18 cellular contexts compared by ENCODE assay signal in the genomic region with DNA sequence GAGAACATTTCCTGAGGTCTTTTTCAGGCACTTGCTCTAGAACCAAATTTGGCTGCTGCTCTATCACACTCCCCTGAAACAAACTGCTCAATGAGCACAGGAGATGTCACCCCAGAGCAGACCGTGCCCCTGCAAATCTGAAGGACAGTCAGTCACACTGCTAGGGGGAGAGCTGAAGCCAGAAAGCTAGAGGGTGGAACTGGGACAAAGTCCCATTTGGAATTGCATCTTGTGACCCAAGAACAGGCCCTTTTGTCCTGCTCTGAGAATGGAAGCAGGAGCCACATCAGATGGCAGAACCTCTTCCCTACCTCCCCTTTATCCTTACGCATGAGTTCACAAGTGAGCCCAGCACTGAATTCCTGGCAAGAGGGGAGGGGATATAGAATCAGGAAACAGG.
A peak's percentile ranks its signal among the peaks of the same experiment; 100 is the strongest.
DNase-seq lines count a peak whose midpoint lies in the region; ATAC-seq, FAIRE-seq and TF ChIP-seq lines count a peak whose summit lies in the region.
"Had no signal": no experiment of that assay in that cellular context is flagged by ENCODE, and none has a peak within 500 bp of the region (broad histone marks: within the 10 kb centered on the region; RNA-seq: fewer than 3 reads in every experiment).

No MANE protein-coding gene starts in this region.

- no peaks in the 10 kb centered on the region for H3K23me2 ChIP-seq in H1 (ENCODE audit: low read depth, low read length)

- H3K4me3 ChIP-seq in H1 (ENCODE audit: extremely low read depth in 1 of 4, insufficient read depth in 2 of 4, low read depth in 3 of 4, low read length in 4 of 4): no peak overlapping the region
- no peak overlapping the region for H3K4me3 ChIP-seq in small intestine (ENCODE audit: low read depth in 1 of 2, low read length in 2 of 2)
- H3K4me3 ChIP-seq: BLaER1, GM23338 had no signal

- TF ChIP-seq EP300 in H1 (IDR thresholded peaks at IDR 0.05; ENCODE audit: borderline replicate concordance in 1 of 2, low read depth in 2 of 2, low read length in 2 of 2): no peak

- no peak overlapping the region for H2BK12ac ChIP-seq in H1 (ENCODE audit: low read depth, low read length)

- H3K79me2 ChIP-seq in H1 (ENCODE audit: control insufficient read depth in 1 of 2, insufficient read depth in 2 of 2, low read length in 2 of 2): no peaks in the 10 kb centered on the region

- no peak overlapping the region for H2BK5ac ChIP-seq in H1 (ENCODE audit: low read depth, low read length)

- H2BK15ac ChIP-seq in H1 (ENCODE audit: low read length): no peak overlapping the region

- ATAC-seq in omental fat pad (ENCODE audit: low FRiP score) (no peak), HG03039 (IDR thresholded peaks at IDR 0.05; ENCODE audit: unreplicated experiment) (no peak), HG03135 (IDR thresholded peaks at IDR 0.05; ENCODE audit: unreplicated experiment) (no peak)
- ATAC-seq: GM23338, HepG2 had no signal

- no peak overlapping the region for H3K4me2 ChIP-seq in H1 (ENCODE audit: insufficient read depth in 1 of 2, low read depth in 2 of 2, low read length in 2 of 2)
- H3K4me2 ChIP-seq: BLaER1, GM23338 had no signal

- H4K20me1 ChIP-seq in H1 (replicated peaks in 1 of 2; ENCODE audit: control insufficient read depth in 1 of 2, insufficient read depth in 2 of 2, low read length in 2 of 2): peaks cover 0 to 2% of the 10 kb centered on the region in 2 experiments
- H4K20me1 ChIP-seq: BLaER1 had no signal

- no peak overlapping the region for H2AK5ac ChIP-seq in H1 (ENCODE audit: low read depth, low read length)

- H2BK120ac ChIP-seq in H1 (replicated peaks; ENCODE audit: low read depth, low read length): no peak overlapping the region

- POLR2A ChIA-PET in H1 (lab: Charles Lee; ENCODE audit: partially characterized antibody): no interaction called here

- no peak for TF ChIP-seq RAD21 in H1 (IDR thresholded peaks at IDR 0.05 in 1 of 2, conservative IDR thresholded peaks at IDR 0.05 in 1 of 2; ENCODE audit: low read depth in 2 of 2, low read length in 2 of 2)

- H3K36me3 ChIP-seq in H1 (ENCODE audit: control insufficient read depth in 2 of 4, insufficient read depth in 4 of 4, low read length in 3 of 4): peaks cover 9 to 49% (median 36%) of the 10 kb centered on the region in 4 experiments
- peaks cover 5 to 7% of the 10 kb centered on the region in 2 donors for H3K36me3 ChIP-seq in small intestine (ENCODE audit: control insufficient read depth in 2 of 2, insufficient read depth in 2 of 2, low read length in 2 of 2)
- H3K36me3 ChIP-seq: BLaER1 had no signal

- H3K18ac ChIP-seq in H1 (ENCODE audit: extremely low read depth, low read length): no peak overlapping the region

- no peak overlapping the region for H4K5ac ChIP-seq in H1 (ENCODE audit: insufficient read length, low read depth, low read length)

- H3K56ac ChIP-seq in H1 (replicated peaks; ENCODE audit: insufficient read length, low read depth, low read length): no peak overlapping the region

- CTCF ChIA-PET in H1 (lab: Charles Lee; ENCODE audit: partially characterized antibody): interaction anchor here (1.3 to 1.5 kb wide), 2 partner anchors 31 to 73 kb away, joined by 3 to 5 read pairs; no protein-coding TSS in a partner anchor

- no peak overlapping the region for H2BK20ac ChIP-seq in H1 (ENCODE audit: low read length)

- H3K27me3 ChIP-seq in H1 (replicated peaks in 1 of 4; ENCODE audit: control insufficient read depth in 3 of 4, extremely low read depth in 1 of 4, insufficient read depth in 3 of 4, low read length in 3 of 4) (no peaks in the 10 kb centered on the region), small intestine (ENCODE audit: control insufficient read depth in 2 of 2, insufficient read depth in 2 of 2, low read length in 2 of 2) (no peaks in the 10 kb centered on the region)
- H3K27me3 ChIP-seq: BLaER1 had no signal

- H3K4ac ChIP-seq in H1 (replicated peaks; ENCODE audit: insufficient read length, low read depth, low read length): no peak overlapping the region

- H4K8ac ChIP-seq in H1 (ENCODE audit: extremely low read depth, insufficient read depth, low read length): 0 out of 2 replicates have a peak overlapping the region, but pooled peaks have one; percentile 35

- TF ChIP-seq CTCF in H1 (IDR thresholded peaks at IDR 0.05; ENCODE audit: control extremely low read depth in 1 of 3, insufficient read depth in 1 of 3, low read depth in 1 of 3, low read length in 3 of 3) (no peak), omental fat pad (IDR thresholded peaks at IDR 0.05) (no peak)

- H2AFZ ChIP-seq in H1 (ENCODE audit: low read length): no peak overlapping the region
- H2AFZ ChIP-seq: GM23338 had no signal

- no peaks in the 10 kb centered on the region for H3K79me1 ChIP-seq in H1 (ENCODE audit: low read depth, low read length)

- no peak overlapping the region for H3K14ac ChIP-seq in H1 (ENCODE audit: insufficient read length)

- 88% methylated on average over 2 of the region's 2 CpGs; no CpG with 5 or more reads in 1 of the 2 experiments for WGBS in H1 (ENCODE audit: extremely low coverage in 1 of 2, insufficient coverage in 1 of 2, insufficient read length in 1 of 2, insufficient replicate concordance in 2 of 2, low coverage in 1 of 2, low lambda C conversion rate in 2 of 2, missing lambda C conversion rate in 1 of 2), 2 experiments
- 73 to 79% (median 75%) methylated on average over 2 of the region's 2 CpGs for WGBS in small intestine, 3 donors

- DNase-seq in HTR-8/SVneo (ENCODE audit: insufficient read length, low spot score): no peak
- DNase-seq in H1 (ENCODE audit: low read depth in 1 of 2, low spot score in 2 of 2): no peak
- DNase-seq in left kidney (ENCODE audit: low read depth, low spot score): peak; percentile 21
- DNase-seq in small intestine: peak; percentile 6
- DNase-seq in omental fat pad (ENCODE audit: low spot score): no peak
- DNase-seq in stimulated activated CD4-positive, alpha-beta T cell treated with anti-CD3 and anti-CD28 coated beads, Interleukin-15, amount 100 ng/mL, for 24 hours: no peak
- DNase-seq: 8988T; AML-193; Caco-2; CD8-positive, alpha-beta memory T cell; DMS53; H9 had no signal

- H3K27ac ChIP-seq in H1 (ENCODE audit: low read depth, low read length): no peak overlapping the region
- no peak overlapping the region for H3K27ac ChIP-seq in small intestine (ENCODE audit: low read depth in 1 of 2, low read length in 1 of 2)
- H3K27ac ChIP-seq: BLaER1 had no signal

- no peaks in the 10 kb centered on the region for H3K4me1 ChIP-seq in H1 (replicated peaks in 1 of 4; ENCODE audit: control insufficient read depth in 3 of 4, insufficient read depth in 4 of 4, low read length in 3 of 4)
- H3K4me1 ChIP-seq in small intestine (ENCODE audit: control insufficient read depth in 2 of 2, insufficient read depth in 1 of 2, low read depth in 1 of 2, low read length in 1 of 2): no peaks in the 10 kb centered on the region

- TF ChIP-seq POLR2A in H1 (IDR thresholded peaks at IDR 0.05; ENCODE audit: control extremely low read depth in 1 of 2, low read depth in 2 of 2, low read length in 2 of 2): no peak

- no peak overlapping the region for H3K23ac ChIP-seq in H1 (ENCODE audit: insufficient read length)

- FAIRE-seq in HTR-8/SVneo (lab: Jason Lieb, UNC) (peak; percentile 63), H1 (lab: Jason Lieb, UNC) (no peak), small intestine (lab: Jason Lieb, UNC) (no peak)
- FAIRE-seq: GM18507, HepG2 had no signal

- H3K9ac ChIP-seq in H1 (replicated peaks in 1 of 4; ENCODE audit: extremely low read depth in 1 of 4, low read depth in 3 of 4, low read length in 3 of 4): no peak overlapping the region
- H3K9ac ChIP-seq: BLaER1 had no signal

- no peak overlapping the region for H4K91ac ChIP-seq in H1 (replicated peaks; ENCODE audit: insufficient read length, low read length)

- H3K9me3 ChIP-seq in H1 (ENCODE audit: insufficient read depth in 2 of 2, low read depth in 1 of 2, low read length in 1 of 2) (no peaks in the 10 kb centered on the region), small intestine (ENCODE audit: control insufficient read depth, low read depth) (no peaks in the 10 kb centered on the region)
- H3K9me3 ChIP-seq: BLaER1, Caco-2 had no signal

TF ChIP-seq in H1, 55 proteins besides CTCF, POLR2A, EP300 and RAD21 (continues in another document):
- no peak for TF ChIP-seq RXRA (IDR thresholded peaks at IDR 0.05; ENCODE audit: insufficient read depth, low read depth, low read length)
- TF ChIP-seq TBP (IDR thresholded peaks at IDR 0.05; ENCODE audit: low read depth, low read length): no peak
- no peak for TF ChIP-seq HDAC2 (IDR thresholded peaks at IDR 0.05; ENCODE audit: borderline replicate concordance in 1 of 2, low read depth in 2 of 2, low read length in 2 of 2)
- TF ChIP-seq RFX5 (IDR thresholded peaks at IDR 0.05; ENCODE audit: borderline replicate concordance, low read depth, low read length): no peak
- TF ChIP-seq TEAD4 (IDR thresholded peaks at IDR 0.05; ENCODE audit: low read depth, low read length): no peak
- no peak for TF ChIP-seq CTBP2 (IDR thresholded peaks at IDR 0.05; ENCODE audit: borderline replicate concordance, insufficient read depth, insufficient read length, low read length)
- TF ChIP-seq NRF1 (IDR thresholded peaks at IDR 0.05; ENCODE audit: low read depth, low read length): no peak
- TF ChIP-seq CREB1 (IDR thresholded peaks at IDR 0.05): no peak
- TF ChIP-seq, protein P1, sequence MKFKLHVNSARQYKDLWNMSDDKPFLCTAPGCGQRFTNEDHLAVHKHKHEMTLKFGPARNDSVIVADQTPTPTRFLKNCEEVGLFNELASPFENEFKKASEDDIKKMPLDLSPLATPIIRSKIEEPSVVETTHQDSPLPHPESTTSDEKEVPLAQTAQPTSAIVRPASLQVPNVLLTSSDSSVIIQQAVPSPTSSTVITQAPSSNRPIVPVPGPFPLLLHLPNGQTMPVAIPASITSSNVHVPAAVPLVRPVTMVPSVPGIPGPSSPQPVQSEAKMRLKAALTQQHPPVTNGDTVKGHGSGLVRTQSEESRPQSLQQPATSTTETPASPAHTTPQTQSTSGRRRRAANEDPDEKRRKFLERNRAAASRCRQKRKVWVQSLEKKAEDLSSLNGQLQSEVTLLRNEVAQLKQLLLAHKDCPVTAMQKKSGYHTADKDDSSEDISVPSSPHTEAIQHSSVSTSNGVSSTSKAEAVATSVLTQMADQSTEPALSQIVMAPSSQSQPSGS (IDR thresholded peaks at IDR 0.05; ENCODE audit: low read length): no peak
- TF ChIP-seq BCL11A (IDR thresholded peaks at IDR 0.05; ENCODE audit: low read depth in 2 of 2, low read length in 2 of 2): no peak
- TF ChIP-seq BACH1 (IDR thresholded peaks at IDR 0.05; ENCODE audit: low read length): no peak
- no peak for TF ChIP-seq JUN (IDR thresholded peaks at IDR 0.05; ENCODE audit: low read depth, low read length)
- no peak for TF ChIP-seq SIN3A (conservative IDR thresholded peaks at IDR 0.05 in 1 of 2, IDR thresholded peaks at IDR 0.05 in 1 of 2; ENCODE audit: low read depth in 1 of 2, low read length in 2 of 2)
- no peak for TF ChIP-seq JUND (IDR thresholded peaks at IDR 0.05; ENCODE audit: low read length)
- TF ChIP-seq BRCA1 (IDR thresholded peaks at IDR 0.05; ENCODE audit: low read depth, low read length): no peak

Comparison
In these comparisons a context has a peak if more than half of its experiments do, and no peak if none do; other contexts are left out.
1. DNase-seq: peak in left kidney (single experiment) and small intestine (single experiment); none in HTR-8/SVneo (single experiment), H1 (0 of 2), omental fat pad (single experiment) and stimulated activated CD4-positive, alpha-beta T cell treated with anti-CD3 and anti-CD28 coated beads, Interleukin-15, amount 100 ng/mL, for 24 hours (single experiment).